Comparison of ENCODE assay signal across 8 cellular contexts in the genomic region with DNA sequence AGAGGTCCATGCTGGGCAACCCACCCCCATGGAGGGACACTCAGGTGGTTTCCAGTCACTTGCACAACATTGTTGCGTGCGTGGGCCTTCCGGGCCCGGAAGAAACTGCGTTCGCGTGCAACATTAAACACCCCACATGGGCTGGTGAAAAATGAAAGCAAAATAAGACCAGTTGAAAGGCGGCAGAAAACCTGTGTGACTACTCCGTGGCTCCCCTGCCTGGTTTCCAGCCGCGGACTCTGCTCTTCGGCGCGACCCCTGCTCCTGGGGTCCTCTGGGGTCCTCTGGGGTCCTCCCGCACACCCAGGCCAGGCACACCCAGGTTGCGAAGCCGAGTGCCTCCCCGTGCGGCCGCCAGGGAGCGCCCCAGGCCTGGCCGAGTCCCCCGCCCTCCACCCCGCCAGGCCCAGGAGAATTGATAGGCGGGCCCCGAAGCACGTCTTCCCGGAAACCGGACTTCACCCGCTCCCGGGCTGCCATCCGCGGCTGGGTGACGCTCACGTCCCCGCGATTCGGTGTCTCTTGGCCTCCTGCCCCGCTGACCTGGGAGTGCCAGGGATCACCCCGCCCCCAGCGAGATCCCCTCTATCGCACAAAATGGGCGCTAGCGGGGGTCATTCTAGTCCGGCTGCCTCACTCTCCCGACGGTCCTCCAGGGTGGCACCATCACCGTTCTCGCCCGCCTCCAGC. TPM values are rescaled to one million over a fixed set of nuclear protein-coding genes. Genes with fewer than 3 reads are reported as not detected.
A peak's percentile ranks its signal among the peaks of the same experiment; 100 is the strongest.
DNase-seq lines count a peak whose midpoint lies in the region; ATAC-seq, FAIRE-seq and TF ChIP-seq lines count a peak whose summit lies in the region.

No MANE protein-coding gene starts in this region.

- peaks cover 31% of the 10 kb centered on the region for H3K4me1 Mint-ChIP-seq in activated T-cell treated with anti-CD3 and anti-CD28 coated beads, Interleukin-2, amount 50 U/mL, for 72 hours (ENCODE audit: low read depth)

- no peaks in the 10 kb centered on the region for H3K9me3 ChIP-seq in gastroesophageal sphincter

- peak in 3 of 4 experiments; percentile 50 to 76 (median 56) for TF ChIP-seq CTCF in gastroesophageal sphincter (IDR thresholded peaks at IDR 0.05)
- TF ChIP-seq CTCF in retinal pigment epithelial cell (conservative IDR thresholded peaks at IDR 0.05; ENCODE audit: low read depth, low read length), result peak; percentile 59

- no peaks in the 10 kb centered on the region for H3K36me3 ChIP-seq in gastroesophageal sphincter

- peak overlapping the region; percentile 100 for H3K27ac Mint-ChIP-seq in activated T-cell treated with anti-CD3 and anti-CD28 coated beads, Interleukin-2, amount 50 U/mL, for 72 hours

- no CpG with 5 or more reads among the region's 50 CpGs for whole genome bisulfite sequencing in gastroesophageal sphincter (ENCODE audit: low coverage in 1 of 2), 2 donors

- ATAC-seq in HG02798 (IDR thresholded peaks at IDR 0.05; ENCODE audit: poor library complexity, unreplicated experiment) (peak; percentile 88), gastroesophageal sphincter (peak; percentile 81)
- ATAC-seq in activated T-cell treated with anti-CD3 and anti-CD28 coated beads, Interleukin-2, amount 50 U/mL, for 72 hours (replicated peaks in 1 of 2), result peak; percentile 86 to 89

- H3K4me1 ChIP-seq in gastroesophageal sphincter, result peaks cover 0 to 11% (median 0%) of the 10 kb centered on the region in 3 donors

- peaks cover 5% of the 10 kb centered on the region for H3K27me3 ChIP-seq in gastroesophageal sphincter

- DNase-seq in GM12892 (ENCODE audit: insufficient read length) (peak; percentile 91), NCI-H526 (lab: John Stamatoyannopoulos, UW) (peak; percentile 22 to 82), retinal pigment epithelial cell (ENCODE audit: low read depth) (no peak), NCI-H1048 (lab: John Stamatoyannopoulos, UW) (no peak), H54 (ENCODE audit: insufficient read length, low spot score) (no peak)
- peak; percentile 83 to 86 for DNase-seq in activated T-cell treated with anti-CD3 and anti-CD28 coated beads, Interleukin-2, amount 50 U/mL, for 72 hours

- H3K4me3 ChIP-seq in gastroesophageal sphincter (peak overlapping the region; percentile 25 to 52), retinal pigment epithelial cell (ENCODE audit: low read length) (peak overlapping the region; percentile 40)

- TF ChIP-seq POLR2A in GM12892 (IDR thresholded peaks at IDR 0.05; ENCODE audit: low read depth, low read length), result peak; percentile 72; the same call in 1 of the 2 replicates
- TF ChIP-seq POLR2A in gastroesophageal sphincter (IDR thresholded peaks at IDR 0.05), result no peak
- no peak for TF ChIP-seq POLR2A in H54 (IDR thresholded peaks at IDR 0.05; ENCODE audit: low read depth, low read length)

- H3K4me3 Mint-ChIP-seq in activated T-cell treated with anti-CD3 and anti-CD28 coated beads, Interleukin-2, amount 50 U/mL, for 72 hours, result peak overlapping the region; percentile 96 to 97

- no peaks in the 10 kb centered on the region for H3K27me3 Mint-ChIP-seq in activated T-cell treated with anti-CD3 and anti-CD28 coated beads, Interleukin-2, amount 50 U/mL, for 72 hours (ENCODE audit: low read depth)

- peaks cover 2 to 3% of the 10 kb centered on the region in 2 donors for H3K36me3 Mint-ChIP-seq in activated T-cell treated with anti-CD3 and anti-CD28 coated beads, Interleukin-2, amount 50 U/mL, for 72 hours (ENCODE audit: insufficient read depth in 2 of 2)

- FAIRE-seq in GM12892 (lab: Jason Lieb, UNC) (peak; percentile 76), H54 (lab: Jason Lieb, UNC) (no peak)

- peak overlapping the region in 2 of 4 donors; percentile 38 to 67 for H3K27ac ChIP-seq in gastroesophageal sphincter

- TF ChIP-seq EP300 in gastroesophageal sphincter (IDR thresholded peaks at IDR 0.05), result no peak

- no peaks in the 10 kb centered on the region for H3K9me3 Mint-ChIP-seq in activated T-cell treated with anti-CD3 and anti-CD28 coated beads, Interleukin-2, amount 50 U/mL, for 72 hours

RNA-seq across cellular contexts. Expression of a gene that starts 1.9 kb away (rescaled TPM):
- polyA plus RNA-seq in GM12892 (2012; ENCODE audit: missing spikeins), result 0.13 TPM
- under 1 TPM; 0.34 to 0.46 TPM for total RNA-seq in activated T-cell treated with anti-CD3 and anti-CD28 coated beads, Interleukin-2, amount 50 U/mL, for 72 hours
- total RNA-seq in gastroesophageal sphincter, result not detected

Comparison
In these comparisons a context has a peak if more than half of its experiments do, and no peak if none do; other contexts are left out.
1. DNase-seq: peak in GM12892 (single experiment), NCI-H526 (2 of 2) and activated T-cell treated with anti-CD3 and anti-CD28 coated beads, Interleukin-2, amount 50 U/mL, for 72 hours (2 of 2); none in retinal pigment epithelial cell (single experiment), NCI-H1048 (single experiment) and H54 (single experiment).
2. Peak in every context shown above with its lines, with median percentiles within 50 percentile points of each other: ATAC-seq.